9 cellular contexts compared by ENCODE assay signal in genomic region chr16:17396762-17397498, GRCh38.
DNase-seq lines count a peak whose midpoint lies in the region; ATAC-seq lines count a peak whose summit lies in the region.
"Had no signal": no experiment of that assay in that cellular context is flagged by ENCODE, and none has a peak within 500 bp of the region (broad histone marks: within the 10 kb centered on the region; RNA-seq: fewer than 3 reads in every experiment).

No MANE protein-coding gene starts in this region.

- H3K4me3 Mint-ChIP-seq in activated naive CD8-positive, alpha-beta T cell: no peak overlapping the region
- no peak overlapping the region for H3K4me3 Mint-ChIP-seq in activated naive CD8-positive, alpha-beta T cell treated with anti-CD3 and anti-CD28 coated beads for 36 hours
- H3K4me3 Mint-ChIP-seq in T-helper 17 cell: peak overlapping the region; percentile 73

- intact Hi-C loops in left cardiac atrium (cut with DNase I): loop anchor here in 1 of 2 donors (5.0 kb wide), 1 partner anchor 50 kb away; no protein-coding TSS in a partner anchor

- H3K4me1 Mint-ChIP-seq in activated naive CD8-positive, alpha-beta T cell (ENCODE audit: low read depth): peaks cover 44% of the 10 kb centered on the region
- peaks cover 27% of the 10 kb centered on the region for H3K4me1 Mint-ChIP-seq in activated naive CD8-positive, alpha-beta T cell treated with anti-CD3 and anti-CD28 coated beads for 36 hours
- H3K4me1 Mint-ChIP-seq in T-helper 17 cell: peaks cover 41% of the 10 kb centered on the region

- H3K9me3 ChIP-seq in T-helper 17 cell (ENCODE audit: control insufficient read depth, low read length, poor library complexity, severe bottlenecking): no peaks in the 10 kb centered on the region

- ATAC-seq in T-helper 17 cell (peak; percentile 87), left cardiac atrium (peak; percentile 71 to 72), GM21576 (IDR thresholded peaks at IDR 0.05; ENCODE audit: unreplicated experiment) (no peak)

- H3K27me3 Mint-ChIP-seq in activated naive CD8-positive, alpha-beta T cell: no peaks in the 10 kb centered on the region
- H3K27me3 Mint-ChIP-seq in activated naive CD8-positive, alpha-beta T cell treated with anti-CD3 and anti-CD28 coated beads for 36 hours: no peaks in the 10 kb centered on the region
- no peaks in the 10 kb centered on the region for H3K27me3 Mint-ChIP-seq in T-helper 17 cell

- peak overlapping the region; percentile 73 for H3K27ac Mint-ChIP-seq in activated naive CD8-positive, alpha-beta T cell
- H3K27ac Mint-ChIP-seq in activated naive CD8-positive, alpha-beta T cell treated with anti-CD3 and anti-CD28 coated beads for 36 hours: no peak overlapping the region
- H3K27ac Mint-ChIP-seq in T-helper 17 cell: peak overlapping the region; percentile 97

- H3K36me3 Mint-ChIP-seq in activated naive CD8-positive, alpha-beta T cell: no peaks in the 10 kb centered on the region
- H3K36me3 Mint-ChIP-seq in activated naive CD8-positive, alpha-beta T cell treated with anti-CD3 and anti-CD28 coated beads for 36 hours: peaks cover 12% of the 10 kb centered on the region
- peaks cover 5% of the 10 kb centered on the region for H3K36me3 Mint-ChIP-seq in T-helper 17 cell (ENCODE audit: low read depth)

- no peak for DNase-seq in activated naive CD8-positive, alpha-beta T cell treated with anti-CD3 and anti-CD28 coated beads for 36 hours
- DNase-seq in T-helper 17 cell (peak; percentile 18 to 60 (median 51)), left cardiac atrium (peak; percentile 45), ureter (ENCODE audit: low spot score) (peak; percentile 67), DMS114 treated with DMSO at 0.1 percent for 48 hours (lab: John Stamatoyannopoulos, UW; ENCODE audit: unreplicated experiment) (no peak), OCI-M2 (lab: John Stamatoyannopoulos, UW; ENCODE audit: unreplicated experiment) (no peak)
- DNase-seq: amniotic stem cell had no signal

- H3K9me3 Mint-ChIP-seq in activated naive CD8-positive, alpha-beta T cell (ENCODE audit: low read depth): no peaks in the 10 kb centered on the region
- H3K9me3 Mint-ChIP-seq in activated naive CD8-positive, alpha-beta T cell treated with anti-CD3 and anti-CD28 coated beads for 36 hours: peaks cover 5% of the 10 kb centered on the region

Comparison
In these comparisons a context has a peak if more than half of its experiments do, and no peak if none do; other contexts are left out.
1. DNase-seq: peak in T-helper 17 cell (3 of 3), left cardiac atrium (single experiment) and ureter (single experiment); none in activated naive CD8-positive, alpha-beta T cell treated with anti-CD3 and anti-CD28 coated beads for 36 hours (single experiment), DMS114 treated with DMSO at 0.1 percent for 48 hours (single experiment) and OCI-M2 (single experiment).